In genomic region chr12:95766356-95767019, GRCh38 we compare ENCODE assay signal across 2 cellular contexts.
TF ChIP-seq lines count a peak whose summit lies in the region.

No MANE protein-coding gene starts in this region.

TF ChIP-seq in IMR-90, 13 proteins besides CTCF, POLR2A, EP300 and RAD21:
- TF ChIP-seq ELK1 (IDR thresholded peaks at IDR 0.05; ENCODE audit: borderline replicate concordance, low read depth, low read length) (no peak), USF2 (IDR thresholded peaks at IDR 0.05; ENCODE audit: low read depth, low read length) (no peak), SMC3 (IDR thresholded peaks at IDR 0.05; ENCODE audit: low read depth, low read length) (no peak), FOS (IDR thresholded peaks at IDR 0.05; ENCODE audit: low read depth, low read length) (no peak), NFE2L2 (IDR thresholded peaks at IDR 0.05; ENCODE audit: low read depth, low read length) (no peak), MAFK (IDR thresholded peaks at IDR 0.05; ENCODE audit: low read depth, low read length) (no peak), CEBPB (IDR thresholded peaks at IDR 0.05; ENCODE audit: low read depth, low read length) (no peak), CHD1 (IDR thresholded peaks at IDR 0.05; ENCODE audit: low read depth, low read length) (no peak), RCOR1 (IDR thresholded peaks at IDR 0.05; ENCODE audit: insufficient replicate concordance, low read length) (no peak), BHLHE40 (IDR thresholded peaks at IDR 0.05; ENCODE audit: low read depth, low read length) (no peak), RFX5 (IDR thresholded peaks at IDR 0.05; ENCODE audit: low read depth, low read length) (no peak), MXI1 (IDR thresholded peaks at IDR 0.05; ENCODE audit: borderline replicate concordance, low read depth, low read length) (no peak), MAZ (IDR thresholded peaks at IDR 0.05; ENCODE audit: borderline replicate concordance, low read depth, low read length) (no peak)

TF ChIP-seq in GM23338, 12 proteins besides CTCF, POLR2A, EP300 and RAD21:
- TF ChIP-seq EZH2phosphoT487 (IDR thresholded peaks at IDR 0.05; ENCODE audit: unreplicated experiment) (no peak), REST (IDR thresholded peaks at IDR 0.05; ENCODE audit: unreplicated experiment) (no peak), CREB1 (CRISPR knock-in tag; IDR thresholded peaks at IDR 0.05; ENCODE audit: low read depth) (no peak), ZNF331 (CRISPR knock-in tag; IDR thresholded peaks at IDR 0.05; ENCODE audit: low read depth) (no peak), POLR2AphosphoS5 (IDR thresholded peaks at IDR 0.05; ENCODE audit: low read depth) (no peak)
